In genomic region chr17:75154195-75155106, GRCh38 we compare ENCODE assay signal across 8 cellular contexts. TPM values are rescaled to one million over a fixed set of nuclear protein-coding genes. Genes with fewer than 3 reads are reported as not detected.
DNase-seq lines count a peak whose midpoint lies in the region; ATAC-seq and TF ChIP-seq lines count a peak whose summit lies in the region.

JPT1 (minus strand) TSS chr17:75154512; CDS start chr17:75154397, 115 bp downstream.

- peak within 1 kb of the TSS; percentile 100 for H3K4me3 ChIP-seq in LNCaP clone FGC (ENCODE audit: low read depth, low read length)

- TF ChIP-seq CTCF in LNCaP clone FGC (IDR thresholded peaks at IDR 0.05; ENCODE audit: control insufficient read depth, extremely low read depth, insufficient read depth) (no peak), RWPE1 (conservative IDR thresholded peaks at IDR 0.05; ENCODE audit: low read depth) (no peak)

- no peaks in the 10 kb centered on the region for H3K27me3 Mint-ChIP-seq in activated T-helper 17 cell treated with anti-CD3 and anti-CD28 coated beads, Interleukin-2, amount 50 U/mL, for 72 hours
- no peaks in the 10 kb centered on the region for H3K27me3 Mint-ChIP-seq in natural killer cell treated with Interleukin-12 subunit alpha and Interleukin-12 subunit beta and Interleukin-15 and Interleukin-18, amount 100 ng/mL, for 72 hours

- peak within 1 kb of the TSS; percentile 85 for H3K27ac Mint-ChIP-seq in activated T-helper 17 cell treated with anti-CD3 and anti-CD28 coated beads, Interleukin-2, amount 50 U/mL, for 72 hours
- peak within 1 kb of the TSS; percentile 67 to 82 for H3K27ac Mint-ChIP-seq in natural killer cell treated with Interleukin-12 subunit alpha and Interleukin-12 subunit beta and Interleukin-15 and Interleukin-18, amount 100 ng/mL, for 72 hours

- peaks cover 31% of the 10 kb centered on the region for H3K4me1 Mint-ChIP-seq in activated T-helper 17 cell treated with anti-CD3 and anti-CD28 coated beads, Interleukin-2, amount 50 U/mL, for 72 hours
- H3K4me1 Mint-ChIP-seq in natural killer cell treated with Interleukin-12 subunit alpha and Interleukin-12 subunit beta and Interleukin-15 and Interleukin-18, amount 100 ng/mL, for 72 hours (ENCODE audit: low read depth in 2 of 2) = peaks cover 28 to 37% of the 10 kb centered on the region in 2 donors

- POLR2A ChIA-PET in RWPE1 (lab: Yijun Ruan, JAX; ENCODE audit: low non-redundant PET) = interaction anchor here (0.6 to 1.5 kb wide), 4 partner anchors 9 to 118 kb away, joined by 3 to 9 read pairs (median 3); no protein-coding TSS in a partner anchor

- peak; percentile 99 for DNase-seq in Daoy (ENCODE audit: low read depth)
- DNase-seq in GOT3 (lab: John Stamatoyannopoulos, UW) = peak; percentile 88
- peak; percentile 98 for DNase-seq in LNCaP clone FGC (ENCODE audit: low read depth)
- DNase-seq in RWPE1 (ENCODE audit: low spot score) = peak; percentile 99
- DNase-seq in fibroblast of peridontal ligament (ENCODE audit: extremely low read depth) = peak; percentile 98
- peak; percentile 98 for DNase-seq in natural killer cell treated with Interleukin-12 subunit alpha and Interleukin-12 subunit beta and Interleukin-15 and Interleukin-18, amount 100 ng/mL, for 72 hours (ENCODE audit: low spot score)
- DNase-seq in stimulated activated naive CD8-positive, alpha-beta T cell treated with anti-CD3 and anti-CD28 coated beads, Interleukin-15, Interleukin-2, amounts not matched to agents 100 U/mL and 50 U/mL, for 24 hours = peak; percentile 98

- no peaks in the 10 kb centered on the region for H3K9me3 Mint-ChIP-seq in activated T-helper 17 cell treated with anti-CD3 and anti-CD28 coated beads, Interleukin-2, amount 50 U/mL, for 72 hours
- H3K9me3 Mint-ChIP-seq in natural killer cell treated with Interleukin-12 subunit alpha and Interleukin-12 subunit beta and Interleukin-15 and Interleukin-18, amount 100 ng/mL, for 72 hours = no peaks in the 10 kb centered on the region

- H3K36me3 Mint-ChIP-seq in activated T-helper 17 cell treated with anti-CD3 and anti-CD28 coated beads, Interleukin-2, amount 50 U/mL, for 72 hours (ENCODE audit: low read depth) = peaks cover 39% of the 10 kb centered on the region
- H3K36me3 Mint-ChIP-seq in natural killer cell treated with Interleukin-12 subunit alpha and Interleukin-12 subunit beta and Interleukin-15 and Interleukin-18, amount 100 ng/mL, for 72 hours = peaks cover 6% of the 10 kb centered on the region

- peak within 1 kb of the TSS; percentile 94 for H3K4me3 Mint-ChIP-seq in activated T-helper 17 cell treated with anti-CD3 and anti-CD28 coated beads, Interleukin-2, amount 50 U/mL, for 72 hours
- peak within 1 kb of the TSS; percentile 98 for H3K4me3 Mint-ChIP-seq in natural killer cell treated with Interleukin-12 subunit alpha and Interleukin-12 subunit beta and Interleukin-15 and Interleukin-18, amount 100 ng/mL, for 72 hours

- CTCF ChIA-PET in RWPE1 (lab: Yijun Ruan, JAX) = interaction anchor here (1.0 to 1.1 kb wide), 2 partner anchors 40 to 47 kb away, joined by 3 to 5 read pairs; no protein-coding TSS in a partner anchor

- ATAC-seq in activated T-helper 17 cell treated with anti-CD3 and anti-CD28 coated beads, Interleukin-2, amount 50 U/mL, for 72 hours (replicated peaks) = peak; percentile 98
- peak; percentile 99 for ATAC-seq in natural killer cell treated with Interleukin-12 subunit alpha and Interleukin-12 subunit beta and Interleukin-15 and Interleukin-18, amount 100 ng/mL, for 72 hours
- ATAC-seq in stimulated activated naive CD8-positive, alpha-beta T cell treated with anti-CD3 and anti-CD28 coated beads, Interleukin-15, Interleukin-2, amounts not matched to agents 100 U/mL and 50 U/mL, for 24 hours = peak; percentile 99

- peak within 1 kb of the TSS; percentile 85 for H3K27ac ChIP-seq in RWPE1

RNA-seq across cellular contexts. Expression of gene JPT1, which starts in this region (rescaled TPM):
- total RNA-seq in Daoy (2014; rRNA removed; shearing (Covaris generic)) = 423 and 641 TPM in 2 replicates
- 100 to 1,000 TPM; 191 to 343 TPM for total RNA-seq in activated T-helper 17 cell treated with anti-CD3 and anti-CD28 coated beads, Interleukin-2, amount 50 U/mL, for 72 hours
- total RNA-seq in natural killer cell treated with Interleukin-12 subunit alpha and Interleukin-12 subunit beta and Interleukin-15 and Interleukin-18, amount 100 ng/mL, for 72 hours = 100 to 1,000 TPM; 219 to 351 TPM

Comparison
In these comparisons a context has a peak if more than half of its experiments do, and no peak if none do; other contexts are left out.
1. Peak in every context shown above with its lines: DNase-seq, ATAC-seq, H3K4me3 ChIP-seq and H3K27ac ChIP-seq.